Comparison of ENCODE assay signal across 27 cellular contexts in the genomic region with DNA sequence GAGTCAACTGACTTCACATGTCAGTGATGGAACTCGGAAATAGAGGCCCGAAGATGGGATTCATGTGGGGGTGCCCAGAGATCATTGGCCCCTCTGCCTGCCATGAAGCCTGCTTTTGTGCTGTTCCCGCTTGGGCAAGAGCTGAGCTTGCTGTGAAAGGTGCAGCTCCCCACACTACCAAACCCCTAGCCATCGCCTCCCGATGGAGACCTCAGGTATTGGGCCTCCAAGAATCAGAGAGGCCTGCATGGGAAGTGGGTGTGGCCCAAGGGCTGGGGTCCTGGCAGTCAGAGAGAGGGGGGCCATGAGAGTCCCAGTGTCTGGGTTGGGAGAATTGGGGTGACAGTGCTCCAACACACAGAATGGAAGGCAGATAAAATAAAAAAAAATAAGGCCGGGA.
"Had no signal": no experiment of that assay in that cellular context is flagged by ENCODE, and none has a peak within 500 bp of the region (broad histone marks: within the 10 kb centered on the region; RNA-seq: fewer than 3 reads in every experiment).

No MANE protein-coding gene starts in this region.

- H3K36me3 ChIP-seq: gastrocnemius medialis, lower lobe of right lung, ovary, sigmoid colon, suprapubic skin, transverse colon, upper lobe of right lung, uterus had no signal

- H3K4me1 ChIP-seq: gastrocnemius medialis, lower lobe of right lung, psoas muscle, sigmoid colon, suprapubic skin, transverse colon, upper lobe of right lung, uterus had no signal

- DNase-seq: dorsolateral prefrontal cortex; effector CD4-positive, alpha-beta T cell; foreskin fibroblast; gastrocnemius medialis; head of caudate nucleus; immature natural killer cell; left ventricle myocardium superior; lower lobe of right lung; naive thymus-derived CD8-positive, alpha-beta T cell; nephron progenitor cell; occipital lobe; ovary; posterior cingulate gyrus; psoas muscle; right cardiac atrium; sigmoid colon; stimulated activated CD4-positive, alpha-beta T cell treated with anti-CD3 and anti-CD28 coated beads, Interleukin-2, amount 100 ng/mL, for 48 hours; stimulated activated CD8-positive, alpha-beta memory T cell treated with anti-CD3 and anti-CD28 coated beads, Interleukin-4, amount 100 ng/mL, for 48 hours; stimulated activated naive CD4-positive, alpha-beta T cell; stimulated activated naive CD8-positive, alpha-beta T cell treated with anti-CD3 and anti-CD28 coated beads, Interleukin-15, amount 100 ng/mL, for 72 hours; transverse colon; upper lobe of right lung; uterus had no signal

- H3K4me2 ChIP-seq: hepatocyte had no signal

- H3K9me3 ChIP-seq: gastrocnemius medialis, lower lobe of right lung, ovary, psoas muscle, sigmoid colon, suprapubic skin, transverse colon, upper lobe of right lung, uterus had no signal

- H3K79me2 ChIP-seq: hepatocyte had no signal

- H3K4me1 Mint-ChIP-seq: immature natural killer cell; naive thymus-derived CD8-positive, alpha-beta T cell; nephron progenitor cell; stimulated activated naive CD8-positive, alpha-beta T cell treated with anti-CD3 and anti-CD28 coated beads, Interleukin-15, amount 100 ng/mL, for 72 hours had no signal

- H3K4me3 ChIP-seq: dorsolateral prefrontal cortex, gastrocnemius medialis, hepatocyte, lower lobe of right lung, ovary, psoas muscle, sigmoid colon, suprapubic skin, transverse colon, upper lobe of right lung, uterus had no signal

- H3K27ac Mint-ChIP-seq: immature natural killer cell; naive thymus-derived CD8-positive, alpha-beta T cell; nephron progenitor cell; stimulated activated naive CD8-positive, alpha-beta T cell treated with anti-CD3 and anti-CD28 coated beads, Interleukin-15, amount 100 ng/mL, for 72 hours had no signal

- H3K4me3 Mint-ChIP-seq: immature natural killer cell; naive thymus-derived CD8-positive, alpha-beta T cell; nephron progenitor cell; stimulated activated naive CD8-positive, alpha-beta T cell treated with anti-CD3 and anti-CD28 coated beads, Interleukin-15, amount 100 ng/mL, for 72 hours had no signal

- H2AFZ ChIP-seq: hepatocyte had no signal

- H3K36me3 Mint-ChIP-seq: immature natural killer cell; naive thymus-derived CD8-positive, alpha-beta T cell had no signal

- H3K9me3 Mint-ChIP-seq: immature natural killer cell; stimulated activated naive CD8-positive, alpha-beta T cell treated with anti-CD3 and anti-CD28 coated beads, Interleukin-15, amount 100 ng/mL, for 72 hours had no signal

- H3K27ac ChIP-seq: dorsolateral prefrontal cortex, epithelial cell of prostate, gastrocnemius medialis, hepatocyte, lower lobe of right lung, ovary, psoas muscle, sigmoid colon, suprapubic skin, transverse colon, upper lobe of right lung, uterus had no signal

- ATAC-seq: esophagus mucosa; gastrocnemius medialis; left ventricle myocardium superior; lower lobe of right lung; naive thymus-derived CD8-positive, alpha-beta T cell; psoas muscle; right cardiac atrium; stimulated activated naive CD8-positive, alpha-beta T cell treated with anti-CD3 and anti-CD28 coated beads, Interleukin-15, amount 100 ng/mL, for 72 hours; upper lobe of right lung had no signal
